In the genomic region with DNA sequence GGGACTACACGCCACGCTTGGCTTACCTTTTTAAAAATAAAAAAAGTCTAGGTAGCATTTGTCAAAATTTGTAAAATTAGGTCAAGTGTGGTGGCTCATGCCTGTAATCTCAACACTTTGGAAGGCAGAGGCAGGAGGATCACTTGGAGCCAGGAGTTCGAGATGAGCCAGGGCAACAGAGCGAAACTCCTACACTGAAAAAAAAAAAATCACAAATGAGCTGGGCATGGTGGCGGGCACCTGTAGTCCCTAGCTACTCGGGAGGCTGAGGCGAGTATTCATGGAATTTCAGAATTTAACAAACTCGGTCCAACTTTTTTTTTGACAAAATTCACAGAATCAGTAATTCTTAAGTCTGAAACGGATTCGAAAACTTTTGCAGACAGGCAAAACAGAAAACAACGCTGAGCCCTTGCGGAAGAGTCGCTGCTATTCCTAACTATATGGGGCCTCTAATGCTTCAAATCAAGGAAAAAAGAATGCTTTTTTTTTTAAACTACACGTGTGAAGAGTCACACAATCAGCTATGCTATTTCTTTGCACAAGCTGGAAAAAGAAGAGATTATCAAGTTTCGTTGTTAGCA, we compare ENCODE assay signal across 8 cellular contexts.
DNase-seq lines count a peak whose midpoint lies in the region; ATAC-seq, FAIRE-seq and TF ChIP-seq lines count a peak whose summit lies in the region.

No MANE protein-coding gene starts in this region.

- WGBS in K562 (ENCODE audit: insufficient coverage, low coverage, missing lambda C conversion rate) = 63% methylated on average over 15 of the region's 15 CpGs

- peaks cover 25% of the 10 kb centered on the region for H3K4me1 Mint-ChIP-seq in activated naive CD4-positive, alpha-beta T cell treated with anti-CD3 and anti-CD28 coated beads, Interleukin-2, amount 10 ng/mL, durations not matched to agents 7 days and 5 days
- H3K4me1 Mint-ChIP-seq in memory B cell (peaks cover 18% of the 10 kb centered on the region), type B pancreatic cell (ENCODE audit: unreplicated experiment) (peaks cover 28% of the 10 kb centered on the region)

- ATAC-seq in K562 = no peak
- no peak for ATAC-seq in memory B cell (ENCODE audit: low read depth)
- no peak for ATAC-seq in GM18502 (IDR thresholded peaks at IDR 0.05; ENCODE audit: poor library complexity, unreplicated experiment)
- ATAC-seq in HG03469 (IDR thresholded peaks at IDR 0.05; ENCODE audit: unreplicated experiment) = no peak

- TF ChIP-seq POLR2A in K562 (conservative IDR thresholded peaks at IDR 0.05) = no peak

- H3K36me3 ChIP-seq in K562 (ENCODE audit: control insufficient read depth, insufficient read depth, low read length) = no peaks in the 10 kb centered on the region

- TF ChIP-seq EP300 in K562 (IDR thresholded peaks at IDR 0.05; ENCODE audit: low read length) = no peak

- H3K4me2 ChIP-seq in K562 (ENCODE audit: insufficient read depth, low read length) = peak overlapping the region; percentile 90

- H3K4me3 ChIP-seq in K562 = peak overlapping the region; percentile 72

- intact Hi-C loops in K562 (cut with micrococcal nuclease) = loop anchor here (10.0 kb wide), 1 partner anchor 134 kb away; no protein-coding TSS in a partner anchor

- no peaks in the 10 kb centered on the region for H3K9me1 ChIP-seq in K562 (ENCODE audit: control insufficient read depth, insufficient read depth, low read length)

- H4K20me1 ChIP-seq in K562 (replicated peaks; ENCODE audit: control insufficient read depth, insufficient read depth, low read length) = peaks cover 8% of the 10 kb centered on the region

- no peak for TF ChIP-seq RAD21 in K562 (CRISPR knock-in tag; conservative IDR thresholded peaks at IDR 0.05 in 1 of 2, IDR thresholded peaks at IDR 0.05 in 1 of 2)

- DNase-seq in activated naive CD4-positive, alpha-beta T cell treated with anti-CD3 and anti-CD28 coated beads, Interleukin-2, amount 10 ng/mL, durations not matched to agents 7 days and 5 days = no peak
- DNase-seq in activated naive CD4-positive, alpha-beta T cell treated with anti-CD3 and anti-CD28 coated beads, Interleukin-2, amount 50 U/mL, for 16 hours = no peak
- no peak for DNase-seq in K562 (ENCODE audit: extremely low read depth in 1 of 4, low spot score in 3 of 4)
- no peak for DNase-seq in memory B cell (ENCODE audit: low spot score in 2 of 2)
- DNase-seq in type B pancreatic cell (ENCODE audit: extremely low spot score, unreplicated experiment) = no peak
- no peak for DNase-seq in DMS 273 (lab: John Stamatoyannopoulos, UW; ENCODE audit: unreplicated experiment)

- H3K27me3 ChIP-seq in K562 (ENCODE audit: control insufficient read depth in 2 of 2, insufficient read depth in 2 of 2, low read length in 2 of 2) = no peaks in the 10 kb centered on the region

- H3K79me2 ChIP-seq in K562 (ENCODE audit: control insufficient read depth, insufficient read depth, low read length) = peaks cover 39% of the 10 kb centered on the region

- peak; percentile 55 for FAIRE-seq in K562 (lab: Jason Lieb, UNC)

- peak overlapping the region; percentile 82 to 97; a peak in 3 of 4 replicates for H3K9ac ChIP-seq in K562 (ENCODE audit: insufficient read depth in 1 of 2, low read depth in 2 of 2, low read length in 2 of 2)

- H3K4me3 Mint-ChIP-seq in activated naive CD4-positive, alpha-beta T cell treated with anti-CD3 and anti-CD28 coated beads, Interleukin-2, amount 10 ng/mL, durations not matched to agents 7 days and 5 days = peak overlapping the region; percentile 90
- H3K4me3 Mint-ChIP-seq in memory B cell = peak overlapping the region; percentile 89
- H3K4me3 Mint-ChIP-seq in type B pancreatic cell = peak overlapping the region; percentile 94

- peak overlapping the region; percentile 86 for H3K27ac Mint-ChIP-seq in activated naive CD4-positive, alpha-beta T cell treated with anti-CD3 and anti-CD28 coated beads, Interleukin-2, amount 10 ng/mL, durations not matched to agents 7 days and 5 days
- peak overlapping the region; percentile 91 for H3K27ac Mint-ChIP-seq in memory B cell
- peak overlapping the region; percentile 90 for H3K27ac Mint-ChIP-seq in type B pancreatic cell

- POLR2A ChIA-PET in K562 (lab: Yijun Ruan, JAX) = interaction anchor here (0.7 to 1.5 kb wide), 3 partner anchors 17 to 58 kb away, joined by 3 to 4 read pairs (median 3); no protein-coding TSS in a partner anchor

- peaks cover 3% of the 10 kb centered on the region for H3K36me3 Mint-ChIP-seq in activated naive CD4-positive, alpha-beta T cell treated with anti-CD3 and anti-CD28 coated beads, Interleukin-2, amount 10 ng/mL, durations not matched to agents 7 days and 5 days
- H3K36me3 Mint-ChIP-seq in memory B cell (no peaks in the 10 kb centered on the region), type B pancreatic cell (peaks cover 4% of the 10 kb centered on the region)

- CTCF ChIA-PET in activated naive CD4-positive, alpha-beta T cell treated with anti-CD3 and anti-CD28 coated beads, Interleukin-2, amount 10 ng/mL, durations not matched to agents 7 days and 5 days (lab: Charles Lee) = interaction anchor here (0.6 to 2.5 kb wide), 3 partner anchors 10 to 454 kb away, joined by 3 to 10 read pairs (median 3); no protein-coding TSS in a partner anchor
- CTCF ChIA-PET in K562 (lab: Yijun Ruan, JAX; ENCODE audit: low intra/inter-chr PET ratio) = no interaction called here

- peak overlapping the region; percentile 90 for H3K27ac ChIP-seq in K562 (ENCODE audit: extremely low read depth, low read depth, low read length)

- BruUV-seq in K562 (replicated peaks; lab: Mats Ljungman, UMichigan) = TSS peak; percentile 87

- H2AFZ ChIP-seq in K562 (ENCODE audit: low read depth, low read length) = peak overlapping the region; percentile 94

- H3K9me3 Mint-ChIP-seq in activated naive CD4-positive, alpha-beta T cell treated with anti-CD3 and anti-CD28 coated beads, Interleukin-2, amount 10 ng/mL, durations not matched to agents 7 days and 5 days = no peaks in the 10 kb centered on the region
- H3K9me3 Mint-ChIP-seq in memory B cell (no peaks in the 10 kb centered on the region), type B pancreatic cell (no peaks in the 10 kb centered on the region)

- TF ChIP-seq CTCF in K562 (IDR thresholded peaks at IDR 0.05 in 2 of 3, conservative IDR thresholded peaks at IDR 0.05 in 1 of 3; ENCODE audit: insufficient read depth in 2 of 3, low read depth in 1 of 3, low read length in 3 of 3) (no peak), type B pancreatic cell (conservative IDR thresholded peaks at IDR 0.05) (no peak)

- H3K4me1 ChIP-seq in K562 (replicated peaks in 1 of 2; ENCODE audit: control insufficient read depth in 2 of 2, insufficient read depth in 2 of 2, low read length in 2 of 2) = peaks cover 13 to 15% of the 10 kb centered on the region in 2 experiments; a peak in 4 of 5 replicates

- H3K9me3 ChIP-seq in K562 (replicated peaks; ENCODE audit: control insufficient read depth, insufficient read depth, low read depth, low read length) = no peaks in the 10 kb centered on the region

- in situ Hi-C loops in K562 (cut with MboI) = no loop called here

- H3K27me3 Mint-ChIP-seq in activated naive CD4-positive, alpha-beta T cell treated with anti-CD3 and anti-CD28 coated beads, Interleukin-2, amount 10 ng/mL, durations not matched to agents 7 days and 5 days = peaks cover 13% of the 10 kb centered on the region
- no peaks in the 10 kb centered on the region for H3K27me3 Mint-ChIP-seq in memory B cell
- H3K27me3 Mint-ChIP-seq in type B pancreatic cell = no peaks in the 10 kb centered on the region
